ENCODE assay signal across 7 cellular contexts in genomic region chr17:78798695-78799559, GRCh38. TPM values are rescaled to one million over a fixed set of nuclear protein-coding genes. Genes with fewer than 3 reads are reported as not detected.
DNase-seq lines count a peak whose midpoint lies in the region; ATAC-seq, FAIRE-seq and TF ChIP-seq lines count a peak whose summit lies in the region.

No MANE protein-coding gene starts in this region.

- H3K4me3 ChIP-seq in DND-41 (ENCODE audit: low read depth in 1 of 2, low read length in 2 of 2) (no peak overlapping the region), astrocyte (ENCODE audit: insufficient read depth, low read depth, low read length) (no peak overlapping the region), left lung (no peak overlapping the region)

- H3K4me3 Mint-ChIP-seq in IgD-negative memory B cell: peak overlapping the region in 1 of 4 donors; percentile 10
- H3K4me3 Mint-ChIP-seq in astrocyte (ENCODE audit: unreplicated experiment): no peak overlapping the region

- H3K36me3 ChIP-seq in DND-41 (ENCODE audit: insufficient read depth, low read length): peaks cover 92% of the 10 kb centered on the region
- H3K36me3 ChIP-seq in astrocyte (ENCODE audit: insufficient read depth, low read length): peaks cover 55% of the 10 kb centered on the region
- peaks cover 3 to 95% of the 10 kb centered on the region in 2 donors for H3K36me3 ChIP-seq in left lung

- no peak overlapping the region for H3K4me2 ChIP-seq in DND-41 (ENCODE audit: insufficient read depth, low read length)
- H3K4me2 ChIP-seq in astrocyte (ENCODE audit: low read length): no peak overlapping the region

- H3K27ac Mint-ChIP-seq in IgD-negative memory B cell: peak overlapping the region; percentile 12 to 65 (median 46)
- H3K27ac Mint-ChIP-seq in astrocyte (ENCODE audit: unreplicated experiment): peak overlapping the region; percentile 14

- H3K4me1 Mint-ChIP-seq in IgD-negative memory B cell (peaks cover 6 to 14% (median 10%) of the 10 kb centered on the region in 3 donors), astrocyte (ENCODE audit: low read depth, unreplicated experiment) (peaks cover 10% of the 10 kb centered on the region)

- TF ChIP-seq CTCF in DND-41 (IDR thresholded peaks at IDR 0.05; ENCODE audit: borderline replicate concordance, extremely low read depth, low read length, poor library complexity, severe bottlenecking) (peak; percentile 50), astrocyte (IDR thresholded peaks at IDR 0.05; ENCODE audit: insufficient read depth, low read depth, low read length) (peak; percentile 35), left lung (IDR thresholded peaks at IDR 0.05) (peak; percentile 35 to 51)

- H4K20me1 ChIP-seq in DND-41 (ENCODE audit: insufficient read depth, low read length) (peaks cover 18% of the 10 kb centered on the region), astrocyte (ENCODE audit: insufficient read depth, low read length) (peaks cover 35% of the 10 kb centered on the region)

- H3K79me2 ChIP-seq in DND-41 (ENCODE audit: insufficient read depth, low read length) (no peaks in the 10 kb centered on the region), astrocyte (ENCODE audit: insufficient read depth, low read length) (peaks cover 27% of the 10 kb centered on the region)

- no peak; the same call in 2 of the 3 replicates for ATAC-seq in DND-41 (ENCODE audit: insufficient read depth, low read depth)
- ATAC-seq in left lung: peak; percentile 59
- ATAC-seq in GM18520 (IDR thresholded peaks at IDR 0.05; ENCODE audit: unreplicated experiment): no peak
- ATAC-seq in esophagus mucosa: no peak

- no peak for FAIRE-seq in astrocyte (lab: Jason Lieb, UNC)

- H3K9ac ChIP-seq in DND-41 (ENCODE audit: low read depth, low read length) (no peak overlapping the region), astrocyte (ENCODE audit: low read length) (no peak overlapping the region)

- DNase-seq in DND-41: no peak
- peak; percentile 38 for DNase-seq in astrocyte (ENCODE audit: low read depth)
- DNase-seq in left lung: no peak
- no peak for DNase-seq in SKM-1 (lab: John Stamatoyannopoulos, UW; ENCODE audit: unreplicated experiment)

- H3K27ac ChIP-seq in DND-41 (ENCODE audit: low read length): no peak overlapping the region
- no peak overlapping the region for H3K27ac ChIP-seq in astrocyte (ENCODE audit: low read depth, low read length)
- H3K27ac ChIP-seq in left lung: no peak overlapping the region

- no peak overlapping the region for H2AFZ ChIP-seq in DND-41 (ENCODE audit: low read depth, low read length)
- no peak overlapping the region for H2AFZ ChIP-seq in astrocyte (ENCODE audit: low read depth, low read length)

- H3K9me3 Mint-ChIP-seq in IgD-negative memory B cell (no peaks in the 10 kb centered on the region), astrocyte (ENCODE audit: unreplicated experiment) (no peaks in the 10 kb centered on the region)

- no peaks in the 10 kb centered on the region for H3K4me1 ChIP-seq in DND-41 (ENCODE audit: insufficient read depth, low read length)
- no peaks in the 10 kb centered on the region for H3K4me1 ChIP-seq in astrocyte (ENCODE audit: insufficient read depth, low read length)
- peaks cover 0 to 35% of the 10 kb centered on the region in 2 donors for H3K4me1 ChIP-seq in left lung

- H3K27me3 ChIP-seq in DND-41 (ENCODE audit: insufficient read depth, low read length, poor library complexity): no peaks in the 10 kb centered on the region
- no peaks in the 10 kb centered on the region for H3K27me3 ChIP-seq in astrocyte (ENCODE audit: insufficient read depth, low read length)
- no peaks in the 10 kb centered on the region for H3K27me3 ChIP-seq in left lung

- H3K36me3 Mint-ChIP-seq in IgD-negative memory B cell (peaks cover 13% of the 10 kb centered on the region), astrocyte (ENCODE audit: low read depth, unreplicated experiment) (peaks cover 34% of the 10 kb centered on the region)

- no peaks in the 10 kb centered on the region for H3K27me3 Mint-ChIP-seq in IgD-negative memory B cell
- H3K27me3 Mint-ChIP-seq in astrocyte (ENCODE audit: low read depth, unreplicated experiment): no peaks in the 10 kb centered on the region

- no peaks in the 10 kb centered on the region for H3K9me3 ChIP-seq in DND-41 (ENCODE audit: insufficient read depth, low read length, severe bottlenecking)
- H3K9me3 ChIP-seq in astrocyte (ENCODE audit: insufficient read depth, low read depth, low read length): no peaks in the 10 kb centered on the region
- H3K9me3 ChIP-seq in left lung: no peaks in the 10 kb centered on the region

- intact Hi-C loops in left lung (cut with DNase I): no loop called here

RNA-seq across cellular contexts. Expression of gene CYTH1, which starts 16.9 kb away (rescaled TPM):
- 210 TPM for polyA plus RNA-seq in IgD-negative memory B cell
- 22.4 and 25.0 TPM in 2 replicates for total RNA-seq in astrocyte
- 10 to 100 TPM; 65.1 to 96.1 TPM for total RNA-seq in left lung
- total RNA-seq in esophagus mucosa: 54.7 TPM

RNA-seq across cellular contexts. Expression of gene USP36, which starts 41.7 kb away (rescaled TPM):
- polyA plus RNA-seq in IgD-negative memory B cell: 28.8 TPM
- total RNA-seq in astrocyte (48.1 and 51.0 TPM in 2 replicates), left lung (10 to 100 TPM; 29.2 to 44.2 TPM), esophagus mucosa (26.4 TPM)
